Comparison of ENCODE assay signal across 15 cellular contexts in genomic region chr15:85532689-85533088, GRCh38.
A peak's percentile ranks its signal among the peaks of the same experiment; 100 is the strongest.
DNase-seq lines count a peak whose midpoint lies in the region; ATAC-seq and TF ChIP-seq lines count a peak whose summit lies in the region.
"Had no signal": no experiment of that assay in that cellular context is flagged by ENCODE, and none has a peak within 500 bp of the region (broad histone marks: within the 10 kb centered on the region; RNA-seq: fewer than 3 reads in every experiment).

No MANE protein-coding gene starts in this region.

- no peak for TF ChIP-seq POLR2A in thyroid gland (IDR thresholded peaks at IDR 0.05)
- TF ChIP-seq POLR2A in uterus (IDR thresholded peaks at IDR 0.05) = no peak

- no peak for TF ChIP-seq CTCF in right atrium auricular region (IDR thresholded peaks at IDR 0.05)
- no peak for TF ChIP-seq CTCF in thyroid gland (IDR thresholded peaks at IDR 0.05)
- no peak for TF ChIP-seq CTCF in uterus (IDR thresholded peaks at IDR 0.05)

- DNase-seq in Right ventricle myocardium superior = peak; percentile 60
- DNase-seq in right atrium auricular region (ENCODE audit: low spot score) = no peak
- no peak for DNase-seq in T-helper 17 cell
- DNase-seq in left lobe of liver (ENCODE audit: low spot score) = peak; percentile 86
- DNase-seq in thyroid gland = no peak
- DNase-seq in uterus = no peak
- DNase-seq in SIG-M5 treated with dmso at 0.1 percent for 504 hours (lab: John Stamatoyannopoulos, UW; ENCODE audit: unreplicated experiment) = no peak
- DNase-seq: amniotic stem cell; EL; foreskin keratinocyte; NCI-H1436 treated with DMSO at 0.1 percent for 48 hours; stimulated activated CD4-positive, alpha-beta T cell treated with anti-CD3 and anti-CD28 coated beads, Interleukin-12 subunit alpha, Interleukin-12 subunit beta, amount 100 ng/mL, for 4 hours; SW 1271 had no signal

- H3K36me3 ChIP-seq in right atrium auricular region (peaks cover 11% of the 10 kb centered on the region), thyroid gland (no peaks in the 10 kb centered on the region), uterus (no peaks in the 10 kb centered on the region)

- ATAC-seq in Right ventricle myocardium superior (ENCODE audit: poor library complexity) = peak; percentile 76
- ATAC-seq in T-helper 17 cell = no peak
- peak; percentile 89 for ATAC-seq in left lobe of liver
- no peak for ATAC-seq in HG03108 (IDR thresholded peaks at IDR 0.05; ENCODE audit: unreplicated experiment)
- ATAC-seq: foreskin keratinocyte; stimulated activated effector memory CD8-positive, alpha-beta T cell treated with anti-CD3 and anti-CD28 coated beads, Interleukin-12 subunit alpha, Interleukin-12 subunit beta, amount 100 ng/mL, for 72 hours had no signal

- intact Hi-C loops in Right ventricle myocardium superior (cut with DNase I) = no loop called here
- intact Hi-C loops in thyroid gland (cut with DNase I) = no loop called here
- intact Hi-C loops in uterus (cut with DNase I; ENCODE audit: low total_unique reads) = no loop called here

- H3K9me3 ChIP-seq in right atrium auricular region (no peaks in the 10 kb centered on the region), T-helper 17 cell (ENCODE audit: control insufficient read depth, low read length, poor library complexity, severe bottlenecking) (no peaks in the 10 kb centered on the region), thyroid gland (no peaks in the 10 kb centered on the region), uterus (no peaks in the 10 kb centered on the region)

- H3K36me3 Mint-ChIP-seq in T-helper 17 cell (ENCODE audit: low read depth) = peaks cover 9% of the 10 kb centered on the region

- WGBS in thyroid gland, 2 donors = 67 to 91% methylated on average over 3 of the region's 3 CpGs

- peak overlapping the region; percentile 91 for H3K27ac Mint-ChIP-seq in T-helper 17 cell
- H3K27ac Mint-ChIP-seq: stimulated activated effector memory CD8-positive, alpha-beta T cell treated with anti-CD3 and anti-CD28 coated beads, Interleukin-12 subunit alpha, Interleukin-12 subunit beta, amount 100 ng/mL, for 72 hours had no signal

- H3K27me3 ChIP-seq in right atrium auricular region (no peaks in the 10 kb centered on the region), thyroid gland (no peaks in the 10 kb centered on the region), uterus (no peaks in the 10 kb centered on the region)
- H3K27me3 ChIP-seq: foreskin keratinocyte had no signal

- H3K27ac ChIP-seq in right atrium auricular region (peak overlapping the region in 1 of 2 donors; percentile 34), thyroid gland (peak overlapping the region in 2 of 3 donors; percentile 13 to 19), uterus (no peak overlapping the region)
- H3K27ac ChIP-seq: foreskin keratinocyte had no signal

- H3K4me1 ChIP-seq in right atrium auricular region = peaks cover 0 to 64% of the 10 kb centered on the region in 2 donors
- H3K4me1 ChIP-seq in thyroid gland = peaks cover 43 to 44% of the 10 kb centered on the region in 2 donors
- peaks cover 3 to 7% of the 10 kb centered on the region in 2 donors for H3K4me1 ChIP-seq in uterus

- H3K4me3 Mint-ChIP-seq in T-helper 17 cell = no peak overlapping the region

- peaks cover 49% of the 10 kb centered on the region for H3K4me1 Mint-ChIP-seq in T-helper 17 cell

- no peaks in the 10 kb centered on the region for H3K27me3 Mint-ChIP-seq in T-helper 17 cell

- H3K4me3 ChIP-seq in right atrium auricular region = no peak overlapping the region
- no peak overlapping the region for H3K4me3 ChIP-seq in thyroid gland (replicated peaks in 1 of 3)
- H3K4me3 ChIP-seq in uterus = no peak overlapping the region

Comparison
In these comparisons a context has a peak if more than half of its experiments do, and no peak if none do; other contexts are left out.
1. DNase-seq: peak in Right ventricle myocardium superior (single experiment) and left lobe of liver (single experiment); none in right atrium auricular region (single experiment), T-helper 17 cell (0 of 3), thyroid gland (0 of 2), uterus (0 of 2) and SIG-M5 treated with dmso at 0.1 percent for 504 hours (single experiment).
2. ATAC-seq: peak in Right ventricle myocardium superior (single experiment) and left lobe of liver (single experiment); none in T-helper 17 cell (single experiment) and HG03108 (single experiment).
3. H3K27ac ChIP-seq: peak in thyroid gland (2 of 3); none in uterus (0 of 2).